In genomic region chr19:6238256-6238642, GRCh38 we compare ENCODE assay signal across 10 cellular contexts. TPM values are rescaled to one million over a fixed set of nuclear protein-coding genes. Genes with fewer than 3 reads are reported as not detected.
DNase-seq lines count a peak whose midpoint lies in the region; ATAC-seq and TF ChIP-seq lines count a peak whose summit lies in the region.
"Had no signal": no experiment of that assay in that cellular context is flagged by ENCODE, and none has a peak within 500 bp of the region (broad histone marks: within the 10 kb centered on the region; RNA-seq: fewer than 3 reads in every experiment).

No MANE protein-coding gene starts in this region.

- H3K56ac ChIP-seq in H9 (ENCODE audit: insufficient read length, low read depth, low read length): no peak overlapping the region

- H3K27me3 ChIP-seq in right cardiac atrium (ENCODE audit: control insufficient read depth, insufficient read depth): no peaks in the 10 kb centered on the region
- H3K27me3 ChIP-seq in tibial nerve: no peaks in the 10 kb centered on the region
- H3K27me3 ChIP-seq in H9 (ENCODE audit: insufficient read depth, low read length): no peaks in the 10 kb centered on the region

- no peak for ATAC-seq in activated naive CD8-positive, alpha-beta T cell treated with anti-CD3 and anti-CD28 coated beads, Interleukin-2, amount 50 U/mL, for 24 hours
- ATAC-seq in activated T-cell treated with anti-CD3 and anti-CD28 coated beads, Interleukin-2, amount 50 U/mL, for 4 hours: peak; percentile 22 to 70
- ATAC-seq in right cardiac atrium (peak; percentile 1 to 4), GM18520 (IDR thresholded peaks at IDR 0.05; ENCODE audit: unreplicated experiment) (no peak), HG02981 (IDR thresholded peaks at IDR 0.05; ENCODE audit: unreplicated experiment) (no peak)
- ATAC-seq: GM23338 had no signal

- no peak overlapping the region for H2BK120ac ChIP-seq in H9 (ENCODE audit: low read depth, low read length, poor library complexity, severe bottlenecking)

- H3K4me1 Mint-ChIP-seq in activated naive CD8-positive, alpha-beta T cell (ENCODE audit: low read depth): peaks cover 44% of the 10 kb centered on the region
- peaks cover 41% of the 10 kb centered on the region for H3K4me1 Mint-ChIP-seq in activated naive CD8-positive, alpha-beta T cell treated with anti-CD3 and anti-CD28 coated beads, Interleukin-2, amount 50 U/mL, for 24 hours
- peaks cover 39% of the 10 kb centered on the region for H3K4me1 Mint-ChIP-seq in activated T-cell treated with anti-CD3 and anti-CD28 coated beads, Interleukin-2, amount 50 U/mL, for 4 hours (ENCODE audit: low read depth)
- H3K4me1 Mint-ChIP-seq in H9: peaks cover 16 to 35% of the 10 kb centered on the region in 2 experiments

- no peak overlapping the region for H2AFZ ChIP-seq in H9 (ENCODE audit: low read length)
- H2AFZ ChIP-seq: GM23338 had no signal

- no peak overlapping the region for H3K23ac ChIP-seq in H9 (ENCODE audit: insufficient read length, low read depth, low read length)

- H3K79me2 ChIP-seq in H9 (ENCODE audit: insufficient read depth, low read length): peaks cover 5% of the 10 kb centered on the region; the same call in 1 of the 2 replicates

- intact Hi-C loops in right cardiac atrium (cut with DNase I): loop anchor here in 2 of 4 donors (5.0 kb wide), 1 partner anchor 34 kb away; no protein-coding TSS in a partner anchor

- no peak overlapping the region for H4K5ac ChIP-seq in H9 (ENCODE audit: insufficient read length, low read depth, low read length)

- H3K14ac ChIP-seq in H9 (ENCODE audit: insufficient read depth, low read length): no peak overlapping the region

- H3K9ac ChIP-seq in H9 (ENCODE audit: extremely low read depth, insufficient read length, low read length): no peak overlapping the region

- H3K79me1 ChIP-seq in H9 (ENCODE audit: insufficient read depth, low read depth, low read length, poor library complexity, severe bottlenecking): peaks cover 6% of the 10 kb centered on the region

- H3K9me3 ChIP-seq in right cardiac atrium (ENCODE audit: control insufficient read depth, low read length): no peaks in the 10 kb centered on the region
- H3K9me3 ChIP-seq in tibial nerve: no peaks in the 10 kb centered on the region
- H3K9me3 ChIP-seq in H9 (ENCODE audit: control insufficient read depth, low read depth, low read length): no peaks in the 10 kb centered on the region

- no peaks in the 10 kb centered on the region for H3K36me3 ChIP-seq in tibial nerve

- no peak overlapping the region for H3T11ph ChIP-seq in H9 (ENCODE audit: low read length)

- H4K8ac ChIP-seq in H9 (replicated peaks; ENCODE audit: insufficient read length, low read depth, low read length): no peak overlapping the region

- H3K27ac ChIP-seq in right cardiac atrium (ENCODE audit: low read length) (peak overlapping the region; percentile 86), tibial nerve (peak overlapping the region; percentile 44 to 96 (median 80)), H9 (ENCODE audit: insufficient read length, low read depth, low read length) (no peak overlapping the region)

- H3K18ac ChIP-seq in H9 (ENCODE audit: insufficient read length, low read depth, low read length): no peak overlapping the region

- no peak overlapping the region for H2BK15ac ChIP-seq in H9 (ENCODE audit: low read depth, low read length)

- TF ChIP-seq POLR2A in tibial nerve (IDR thresholded peaks at IDR 0.05): no peak

- H3K27ac Mint-ChIP-seq in activated naive CD8-positive, alpha-beta T cell: peak overlapping the region; percentile 38
- no peak overlapping the region for H3K27ac Mint-ChIP-seq in activated naive CD8-positive, alpha-beta T cell treated with anti-CD3 and anti-CD28 coated beads, Interleukin-2, amount 50 U/mL, for 24 hours
- H3K27ac Mint-ChIP-seq in H9: peak overlapping the region in 1 of 3 experiments; percentile 72; a peak in 1 of 7 replicates

- no peak overlapping the region for H3K4me2 ChIP-seq in H9 (ENCODE audit: insufficient read depth, insufficient read length, low read length)
- H3K4me2 ChIP-seq: GM23338 had no signal

- H3K4me3 ChIP-seq in right cardiac atrium (ENCODE audit: low read length) (no peak overlapping the region), tibial nerve (peak overlapping the region in 1 of 4 donors; percentile 1)
- H3K4me3 ChIP-seq: GM23338 had no signal

- TF ChIP-seq EP300 in tibial nerve (IDR thresholded peaks at IDR 0.05): no peak

- H2BK12ac ChIP-seq in H9 (ENCODE audit: insufficient read length, low read depth, low read length): no peak overlapping the region

- peaks cover 5% of the 10 kb centered on the region for H3K36me3 Mint-ChIP-seq in activated naive CD8-positive, alpha-beta T cell
- H3K36me3 Mint-ChIP-seq in activated naive CD8-positive, alpha-beta T cell treated with anti-CD3 and anti-CD28 coated beads, Interleukin-2, amount 50 U/mL, for 24 hours (ENCODE audit: low read depth): peaks cover 3% of the 10 kb centered on the region
- H3K36me3 Mint-ChIP-seq in activated T-cell treated with anti-CD3 and anti-CD28 coated beads, Interleukin-2, amount 50 U/mL, for 4 hours (ENCODE audit: insufficient read depth): peaks cover 2% of the 10 kb centered on the region
- H3K36me3 Mint-ChIP-seq in H9 (ENCODE audit: insufficient read depth in 1 of 3, low read depth in 3 of 3): peaks cover 0 to 8% (median 7%) of the 10 kb centered on the region in 3 experiments; a peak in 6 of 7 replicates
- H3K36me3 Mint-ChIP-seq: activated naive CD8-positive, alpha-beta T cell treated with anti-CD3 and anti-CD28 coated beads, Interleukin-2, amount 10 ng/mL, durations not matched to agents 7 days and 5 days had no signal

- no peak overlapping the region for H3K4ac ChIP-seq in H9 (ENCODE audit: low read depth, low read length)

- H4K20me1 ChIP-seq in H9 (ENCODE audit: control insufficient read depth, insufficient read depth, insufficient read length): no peaks in the 10 kb centered on the region

- H3K4me3 Mint-ChIP-seq in activated naive CD8-positive, alpha-beta T cell: no peak overlapping the region
- no peak overlapping the region for H3K4me3 Mint-ChIP-seq in activated naive CD8-positive, alpha-beta T cell treated with anti-CD3 and anti-CD28 coated beads, Interleukin-2, amount 50 U/mL, for 24 hours
- no peak overlapping the region for H3K4me3 Mint-ChIP-seq in activated T-cell treated with anti-CD3 and anti-CD28 coated beads, Interleukin-2, amount 50 U/mL, for 4 hours
- H3K4me3 Mint-ChIP-seq in H9: no peak overlapping the region; a peak in 1 of 5 replicates
- H3K4me3 Mint-ChIP-seq: activated naive CD8-positive, alpha-beta T cell treated with anti-CD3 and anti-CD28 coated beads, Interleukin-2, amount 10 ng/mL, durations not matched to agents 7 days and 5 days; GM23338 had no signal

- no peak overlapping the region for H2AK5ac ChIP-seq in H9 (ENCODE audit: insufficient read length, low read length)

- H3K23me2 ChIP-seq in H9 (ENCODE audit: insufficient read length, low read depth, low read length, poor library complexity, severe bottlenecking): no peaks in the 10 kb centered on the region

- no peaks in the 10 kb centered on the region for H3K27me3 Mint-ChIP-seq in activated naive CD8-positive, alpha-beta T cell
- H3K27me3 Mint-ChIP-seq in activated naive CD8-positive, alpha-beta T cell treated with anti-CD3 and anti-CD28 coated beads, Interleukin-2, amount 50 U/mL, for 24 hours: no peaks in the 10 kb centered on the region
- H3K27me3 Mint-ChIP-seq in activated T-cell treated with anti-CD3 and anti-CD28 coated beads, Interleukin-2, amount 50 U/mL, for 4 hours (ENCODE audit: low read depth): no peaks in the 10 kb centered on the region
- no peaks in the 10 kb centered on the region; the same call in 1 of the 2 replicates for H3K27me3 Mint-ChIP-seq in H9 (ENCODE audit: low read depth)
- H3K27me3 Mint-ChIP-seq: activated naive CD8-positive, alpha-beta T cell treated with anti-CD3 and anti-CD28 coated beads, Interleukin-2, amount 10 ng/mL, durations not matched to agents 7 days and 5 days had no signal

- no peaks in the 10 kb centered on the region for H3K9me3 Mint-ChIP-seq in activated naive CD8-positive, alpha-beta T cell (ENCODE audit: low read depth)
- no peaks in the 10 kb centered on the region for H3K9me3 Mint-ChIP-seq in activated naive CD8-positive, alpha-beta T cell treated with anti-CD3 and anti-CD28 coated beads, Interleukin-2, amount 50 U/mL, for 24 hours
- no peaks in the 10 kb centered on the region for H3K9me3 Mint-ChIP-seq in activated T-cell treated with anti-CD3 and anti-CD28 coated beads, Interleukin-2, amount 50 U/mL, for 4 hours
- H3K9me3 Mint-ChIP-seq in H9: no peaks in the 10 kb centered on the region
- H3K9me3 Mint-ChIP-seq: activated naive CD8-positive, alpha-beta T cell treated with anti-CD3 and anti-CD28 coated beads, Interleukin-2, amount 10 ng/mL, durations not matched to agents 7 days and 5 days; GM23338 had no signal

- TF ChIP-seq CTCF in tibial nerve (IDR thresholded peaks at IDR 0.05) (no peak), H9 (conservative IDR thresholded peaks at IDR 0.05) (no peak)

- H3K4me1 ChIP-seq in right cardiac atrium (ENCODE audit: control insufficient read depth, insufficient read depth, low read length): peaks cover 55% of the 10 kb centered on the region
- peaks cover 0 to 98% (median 86%) of the 10 kb centered on the region in 4 donors for H3K4me1 ChIP-seq in tibial nerve
- no peaks in the 10 kb centered on the region for H3K4me1 ChIP-seq in H9 (ENCODE audit: insufficient read depth, low read length)

- H2BK5ac ChIP-seq in H9 (ENCODE audit: insufficient read length, low read length): no peak overlapping the region

- 39% methylated on average over 6 of the region's 6 CpGs for WGBS in right cardiac atrium
- 37 to 50% methylated on average over 6 of the region's 6 CpGs for WGBS in tibial nerve, 2 donors
- WGBS in H9 (ENCODE audit: extremely low coverage, insufficient read length, low lambda C conversion rate): no CpG with 5 or more reads among the region's 6 CpGs

- no peak for DNase-seq in activated naive CD8-positive, alpha-beta T cell treated with anti-CD3 and anti-CD28 coated beads, Interleukin-2, amount 50 U/mL, for 24 hours
- no peak for DNase-seq in activated T-cell treated with anti-CD3 and anti-CD28 coated beads, Interleukin-2, amount 50 U/mL, for 4 hours
- DNase-seq in right cardiac atrium: no peak
- no peak for DNase-seq in tibial nerve (ENCODE audit: low spot score in 2 of 2)
- DNase-seq in H9: no peak
- DNase-seq: activated naive CD8-positive, alpha-beta T cell treated with anti-CD3 and anti-CD28 coated beads, Interleukin-2, amount 10 ng/mL, durations not matched to agents 7 days and 5 days had no signal

- no peak overlapping the region for H4K91ac ChIP-seq in H9 (ENCODE audit: insufficient read length, low read depth, low read length)

- no peak overlapping the region for H2BK20ac ChIP-seq in H9 (ENCODE audit: low read depth, low read length, poor library complexity, severe bottlenecking)

RNA-seq across cellular contexts. Expression of gene MLLT1, which starts 41.5 kb away (rescaled TPM):
- 100 to 1,000 TPM; 105 to 118 (median 109) TPM for total RNA-seq in activated T-cell treated with anti-CD3 and anti-CD28 coated beads, Interleukin-2, amount 50 U/mL, for 4 hours
- 10 to 100 TPM; 62.5 to 67.3 (median 65.5) TPM for total RNA-seq in right cardiac atrium
- 34.8 TPM for polyA plus RNA-seq in right cardiac atrium
- total RNA-seq in tibial nerve: 10 to 100 TPM; 15.1 to 42.0 (median 19.9) TPM
- total RNA-seq in H9 (2021): 54.9 and 56.9 TPM in 2 replicates

Comparison
In these comparisons a context has a peak if more than half of its experiments do, and no peak if none do; other contexts are left out.
1. ATAC-seq: peak in activated T-cell treated with anti-CD3 and anti-CD28 coated beads, Interleukin-2, amount 50 U/mL, for 4 hours (2 of 2) and right cardiac atrium (2 of 2); none in activated naive CD8-positive, alpha-beta T cell treated with anti-CD3 and anti-CD28 coated beads, Interleukin-2, amount 50 U/mL, for 24 hours (single experiment), GM18520 (single experiment) and HG02981 (single experiment).